12 cellular contexts compared by ENCODE assay signal in the genomic region with DNA sequence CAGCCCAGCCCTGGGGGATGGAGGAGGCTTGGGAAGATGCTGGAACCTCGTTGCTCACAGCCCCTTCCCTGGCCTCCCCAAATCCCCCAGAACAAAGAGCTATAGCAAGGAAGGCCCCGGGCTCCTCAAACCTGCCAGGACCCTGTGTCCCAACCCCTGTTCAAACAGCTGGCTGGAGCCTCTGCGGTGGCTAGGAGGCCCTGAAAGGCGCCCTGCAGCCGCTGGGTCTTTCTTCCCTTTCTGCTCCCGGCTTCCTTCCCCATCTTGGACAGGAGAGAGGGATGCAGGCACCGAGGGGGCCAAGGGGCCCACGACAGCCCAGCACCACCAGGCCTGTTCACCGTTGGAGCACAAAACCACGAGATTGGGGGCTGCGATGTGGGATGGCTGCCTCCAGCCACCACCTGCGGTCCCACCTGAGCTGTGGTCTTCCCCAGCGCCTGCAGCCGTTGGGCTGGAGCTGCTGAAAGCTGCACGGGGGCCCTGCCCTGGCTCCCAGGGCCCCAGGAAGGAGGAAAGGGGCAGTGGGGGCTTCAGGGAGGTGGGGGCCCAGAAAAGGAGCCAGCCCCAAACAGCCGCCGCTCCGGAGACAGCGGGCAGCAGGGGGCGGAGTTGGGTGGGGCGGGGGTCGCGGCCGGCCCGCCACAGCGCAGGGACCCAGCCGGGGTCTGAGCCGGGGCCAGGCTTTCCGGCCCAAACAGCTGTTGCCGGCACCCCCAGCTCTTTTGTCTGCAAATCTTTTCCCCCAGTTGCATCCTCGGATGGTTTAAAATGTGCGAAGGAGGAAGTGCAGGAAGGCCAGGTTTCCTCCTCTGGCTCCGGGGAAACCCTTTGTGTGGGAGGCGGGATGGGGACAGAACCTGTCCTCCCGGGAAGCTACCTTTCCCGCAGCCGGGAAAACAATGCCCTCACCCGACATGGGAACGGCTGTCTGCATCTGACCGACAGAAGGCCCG. TPM values are rescaled to one million over a fixed set of nuclear protein-coding genes. Genes with fewer than 3 reads are reported as not detected.
DNase-seq lines count a peak whose midpoint lies in the region; ATAC-seq, FAIRE-seq and TF ChIP-seq lines count a peak whose summit lies in the region.
"Had no signal": no experiment of that assay in that cellular context is flagged by ENCODE, and none has a peak within 500 bp of the region (broad histone marks: within the 10 kb centered on the region; RNA-seq: fewer than 3 reads in every experiment).

No MANE protein-coding gene starts in this region.

- H3K9ac ChIP-seq in parathyroid adenoma, result no peak overlapping the region

- H3K27ac ChIP-seq in CD8-positive, alpha-beta T cell (ENCODE audit: low read depth, low read length), result no peak overlapping the region
- peak overlapping the region; percentile 56 to 79 (median 72) for H3K27ac ChIP-seq in esophagus muscularis mucosa (replicated peaks in 1 of 4)
- H3K27ac ChIP-seq in parathyroid adenoma, result no peak overlapping the region
- H3K27ac ChIP-seq: epithelial cell of prostate had no signal

- TF ChIP-seq EP300 in esophagus muscularis mucosa (IDR thresholded peaks at IDR 0.05), result no peak

- H3K9me3 ChIP-seq in CD8-positive, alpha-beta T cell (ENCODE audit: low read length), result no peaks in the 10 kb centered on the region
- H3K9me3 ChIP-seq in esophagus muscularis mucosa (no peaks in the 10 kb centered on the region), parathyroid adenoma (ENCODE audit: control insufficient read depth, low read length) (no peaks in the 10 kb centered on the region)
- H3K9me3 ChIP-seq: ascending aorta had no signal

- no peak for ATAC-seq in CD8-positive, alpha-beta T cell

- intact Hi-C loops in CD8-positive, alpha-beta T cell (cut with DNase I, micrococcal nuclease), result no loop called here
- intact Hi-C loops in esophagus muscularis mucosa (cut with DNase I), result loop anchor here (5.0 kb wide), 1 partner anchor 42 kb away; no protein-coding TSS in a partner anchor

- TF ChIP-seq CTCF in CD8-positive, alpha-beta T cell (IDR thresholded peaks at IDR 0.05), result no peak
- no peak for TF ChIP-seq CTCF in esophagus muscularis mucosa (IDR thresholded peaks at IDR 0.05)
- TF ChIP-seq CTCF in parathyroid adenoma (IDR thresholded peaks at IDR 0.05), result no peak
- no peak for TF ChIP-seq CTCF in nephron progenitor cell (IDR thresholded peaks at IDR 0.05)

- FAIRE-seq in H54 (lab: Jason Lieb, UNC), result no peak

- no peaks in the 10 kb centered on the region for H3K36me3 ChIP-seq in CD8-positive, alpha-beta T cell (ENCODE audit: insufficient read depth, low read length)
- H3K36me3 ChIP-seq in esophagus muscularis mucosa, result peaks cover 0 to 18% (median 14%) of the 10 kb centered on the region in 4 donors
- no peaks in the 10 kb centered on the region for H3K36me3 ChIP-seq in parathyroid adenoma (ENCODE audit: control insufficient read depth, insufficient read depth, low read length)

- peaks cover 5% of the 10 kb centered on the region for H3K79me2 ChIP-seq in parathyroid adenoma

- no peak overlapping the region for H3K4me3 ChIP-seq in CD8-positive, alpha-beta T cell (ENCODE audit: low read depth, low read length)
- peak overlapping the region in 1 of 4 donors; percentile 4 for H3K4me3 ChIP-seq in esophagus muscularis mucosa
- no peak overlapping the region for H3K4me3 ChIP-seq in parathyroid adenoma (ENCODE audit: low read depth, low read length)
- H3K4me3 ChIP-seq: ascending aorta had no signal

- no peak overlapping the region for H3K4me3 Mint-ChIP-seq in CD8-positive, alpha-beta T cell
- no peak overlapping the region for H3K4me3 Mint-ChIP-seq in nephron progenitor cell

- TF ChIP-seq POLR2A in esophagus muscularis mucosa (IDR thresholded peaks at IDR 0.05; ENCODE audit: low read depth) (no peak), H54 (IDR thresholded peaks at IDR 0.05; ENCODE audit: low read depth, low read length) (no peak)

- no peaks in the 10 kb centered on the region for H3K36me3 Mint-ChIP-seq in CD8-positive, alpha-beta T cell
- peaks cover 4% of the 10 kb centered on the region for H3K36me3 Mint-ChIP-seq in nephron progenitor cell (ENCODE audit: low read depth)
- H3K36me3 Mint-ChIP-seq: CD8-positive, alpha-beta memory T cell had no signal

- H3K4me1 Mint-ChIP-seq in CD8-positive, alpha-beta T cell (ENCODE audit: low read depth), result peaks cover 37% of the 10 kb centered on the region
- H3K4me1 Mint-ChIP-seq in nephron progenitor cell, result peaks cover 60% of the 10 kb centered on the region

- H3K4me2 ChIP-seq in parathyroid adenoma (ENCODE audit: low read length), result peak overlapping the region; percentile 31

- CTCF ChIA-PET in CD8-positive, alpha-beta T cell (lab: Charles Lee), result interaction anchor here (1.1 to 1.9 kb wide), 5 partner anchors 9 to 100 kb away, joined by 3 to 6 read pairs (median 4); no protein-coding TSS in a partner anchor

- no peaks in the 10 kb centered on the region for H3K9me3 Mint-ChIP-seq in CD8-positive, alpha-beta T cell
- no peaks in the 10 kb centered on the region for H3K9me3 Mint-ChIP-seq in nephron progenitor cell
- H3K9me3 Mint-ChIP-seq: CD8-positive, alpha-beta memory T cell had no signal

- WGBS in esophagus muscularis mucosa, result 43% methylated on average over 17 of the region's 41 CpGs

- no peak overlapping the region for H2AFZ ChIP-seq in parathyroid adenoma

- H3K27me3 ChIP-seq in CD8-positive, alpha-beta T cell (ENCODE audit: insufficient read depth, low read length), result no peaks in the 10 kb centered on the region
- H3K27me3 ChIP-seq in esophagus muscularis mucosa, result no peaks in the 10 kb centered on the region
- no peaks in the 10 kb centered on the region for H3K27me3 ChIP-seq in parathyroid adenoma (ENCODE audit: control insufficient read depth, insufficient read depth, low read length)
- H3K27me3 ChIP-seq: ascending aorta had no signal

- H3K27me3 Mint-ChIP-seq in CD8-positive, alpha-beta T cell (ENCODE audit: low read depth), result no peaks in the 10 kb centered on the region
- H3K27me3 Mint-ChIP-seq in nephron progenitor cell (ENCODE audit: low read depth, poor library complexity), result no peaks in the 10 kb centered on the region
- H3K27me3 Mint-ChIP-seq: CD8-positive, alpha-beta memory T cell had no signal

- DNase-seq in CD8-positive, alpha-beta T cell, result no peak
- DNase-seq in KG1 (lab: John Stamatoyannopoulos, UW) (peak; percentile 54), esophagus muscularis mucosa (ENCODE audit: extremely low spot score) (no peak), H54 (ENCODE audit: insufficient read length, low spot score) (no peak), cortex of kidney (lab: John Stamatoyannopoulos, UW) (no peak), NCI-H446 (lab: John Stamatoyannopoulos, UW) (no peak), nephron progenitor cell (no peak)
- DNase-seq: CD8-positive, alpha-beta memory T cell; NCI-H1930 had no signal

- H3K27ac Mint-ChIP-seq in CD8-positive, alpha-beta T cell, result peak overlapping the region; percentile 22
- H3K27ac Mint-ChIP-seq in nephron progenitor cell, result no peak overlapping the region

- POLR2A ChIA-PET in CD8-positive, alpha-beta T cell (lab: Charles Lee), result interaction anchor here (0.5 to 3.7 kb wide), 2 partner anchors 9 to 305 kb away, joined by 3 to 13 read pairs; no protein-coding TSS in a partner anchor

- peaks cover 64% of the 10 kb centered on the region for H3K4me1 ChIP-seq in CD8-positive, alpha-beta T cell (ENCODE audit: insufficient read depth, low read length)
- peaks cover 89 to 100% (median 98%) of the 10 kb centered on the region in 4 donors for H3K4me1 ChIP-seq in esophagus muscularis mucosa
- no peaks in the 10 kb centered on the region for H3K4me1 ChIP-seq in parathyroid adenoma

RNA-seq across cellular contexts. Expression of a gene that starts 16.1 kb away (rescaled TPM):
- 10 to 100 TPM; 29.0 to 30.0 TPM for total RNA-seq in CD8-positive, alpha-beta T cell
- 10 to 100 TPM; 48.6 to 90.6 (median 58.8) TPM for total RNA-seq in esophagus muscularis mucosa

RNA-seq across cellular contexts. Expression of a gene that starts 47.0 kb away (rescaled TPM):
- total RNA-seq in CD8-positive, alpha-beta T cell, result 10 to 100 TPM; 81.0 to 83.5 TPM
- total RNA-seq in esophagus muscularis mucosa, result 10 to 100 TPM; 43.2 to 62.3 (median 51.3) TPM

Comparison
In these comparisons a context has a peak if more than half of its experiments do, and no peak if none do; other contexts are left out.
1. H3K27ac ChIP-seq: peak in esophagus muscularis mucosa (4 of 4); none in CD8-positive, alpha-beta T cell (single experiment) and parathyroid adenoma (single experiment).